Comparison of ENCODE assay signal across 1 cellular context in the genomic region with DNA sequence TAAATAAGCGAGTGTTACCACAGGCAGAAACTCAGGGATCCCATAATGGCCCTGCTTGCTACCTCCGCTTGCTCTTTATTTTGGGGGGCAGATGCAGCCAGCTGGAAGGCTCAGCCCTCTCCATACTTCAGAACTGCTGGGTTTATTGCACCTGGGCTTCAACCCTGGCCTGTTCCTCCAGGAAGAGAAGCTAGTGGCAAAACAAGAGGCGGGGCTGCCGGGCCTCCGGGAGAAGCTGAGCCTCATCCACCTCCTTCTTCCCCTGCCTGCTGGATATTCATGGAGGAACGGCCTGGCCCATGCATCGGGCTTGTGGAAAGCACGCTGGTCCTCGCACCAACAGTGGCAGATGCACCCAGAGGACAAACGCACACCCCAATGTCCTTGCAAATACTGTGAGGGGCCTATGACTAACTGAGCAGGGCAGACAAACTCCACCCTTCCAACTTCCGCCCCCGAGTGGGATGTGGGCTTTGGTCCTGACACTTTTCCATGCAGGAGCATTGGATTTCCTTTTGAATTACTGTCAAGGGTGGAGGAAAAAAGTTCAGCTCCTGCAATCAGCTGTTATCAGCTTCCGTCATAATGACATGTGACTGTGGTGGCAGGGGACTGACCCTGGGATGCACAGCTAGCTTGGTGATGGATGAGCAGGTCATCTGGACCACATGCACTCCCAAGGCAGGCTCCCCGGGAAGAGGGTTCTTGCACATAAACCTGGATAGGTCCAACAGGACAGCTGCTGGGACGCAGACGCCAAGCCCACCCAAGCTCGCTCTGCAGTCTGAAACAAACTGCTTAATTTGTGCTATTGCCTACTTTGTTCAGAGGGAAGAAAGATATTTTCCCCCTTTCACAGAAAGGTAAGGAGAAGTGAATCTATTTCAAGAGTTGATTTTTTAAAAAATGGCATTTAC.
TF ChIP-seq lines count a peak whose summit lies in the region.

No MANE protein-coding gene starts in this region.

TF ChIP-seq in K562, 482 proteins besides CTCF, POLR2A, EP300 and RAD21:
- TF ChIP-seq SRSF7 (optimal IDR thresholded peaks at IDR 0.05; ENCODE audit: low read depth, low read length) = no peak
- TF ChIP-seq, protein P1, sequence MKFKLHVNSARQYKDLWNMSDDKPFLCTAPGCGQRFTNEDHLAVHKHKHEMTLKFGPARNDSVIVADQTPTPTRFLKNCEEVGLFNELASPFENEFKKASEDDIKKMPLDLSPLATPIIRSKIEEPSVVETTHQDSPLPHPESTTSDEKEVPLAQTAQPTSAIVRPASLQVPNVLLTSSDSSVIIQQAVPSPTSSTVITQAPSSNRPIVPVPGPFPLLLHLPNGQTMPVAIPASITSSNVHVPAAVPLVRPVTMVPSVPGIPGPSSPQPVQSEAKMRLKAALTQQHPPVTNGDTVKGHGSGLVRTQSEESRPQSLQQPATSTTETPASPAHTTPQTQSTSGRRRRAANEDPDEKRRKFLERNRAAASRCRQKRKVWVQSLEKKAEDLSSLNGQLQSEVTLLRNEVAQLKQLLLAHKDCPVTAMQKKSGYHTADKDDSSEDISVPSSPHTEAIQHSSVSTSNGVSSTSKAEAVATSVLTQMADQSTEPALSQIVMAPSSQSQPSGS (CRISPR knock-in tag; IDR thresholded peaks at IDR 0.05) = no peak
- TF ChIP-seq, protein P2, sequence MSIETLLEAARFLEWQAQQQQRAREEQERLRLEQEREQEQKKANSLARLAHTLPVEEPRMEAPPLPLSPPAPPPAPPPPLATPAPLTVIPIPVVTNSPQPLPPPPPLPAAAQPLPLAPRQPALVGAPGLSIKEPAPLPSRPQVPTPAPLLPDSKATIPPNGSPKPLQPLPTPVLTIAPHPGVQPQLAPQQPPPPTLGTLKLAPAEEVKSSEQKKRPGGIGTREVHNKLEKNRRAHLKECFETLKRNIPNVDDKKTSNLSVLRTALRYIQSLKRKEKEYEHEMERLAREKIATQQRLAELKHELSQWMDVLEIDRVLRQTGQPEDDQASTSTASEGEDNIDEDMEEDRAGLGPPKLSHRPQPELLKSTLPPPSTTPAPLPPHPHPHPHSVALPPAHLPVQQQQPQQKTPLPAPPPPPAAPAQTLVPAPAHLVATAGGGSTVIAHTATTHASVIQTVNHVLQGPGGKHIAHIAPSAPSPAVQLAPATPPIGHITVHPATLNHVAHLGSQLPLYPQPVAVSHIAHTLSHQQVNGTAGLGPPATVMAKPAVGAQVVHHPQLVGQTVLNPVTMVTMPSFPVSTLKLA (conservative IDR thresholded peaks at IDR 0.05) = no peak
- TF ChIP-seq, protein P3, sequence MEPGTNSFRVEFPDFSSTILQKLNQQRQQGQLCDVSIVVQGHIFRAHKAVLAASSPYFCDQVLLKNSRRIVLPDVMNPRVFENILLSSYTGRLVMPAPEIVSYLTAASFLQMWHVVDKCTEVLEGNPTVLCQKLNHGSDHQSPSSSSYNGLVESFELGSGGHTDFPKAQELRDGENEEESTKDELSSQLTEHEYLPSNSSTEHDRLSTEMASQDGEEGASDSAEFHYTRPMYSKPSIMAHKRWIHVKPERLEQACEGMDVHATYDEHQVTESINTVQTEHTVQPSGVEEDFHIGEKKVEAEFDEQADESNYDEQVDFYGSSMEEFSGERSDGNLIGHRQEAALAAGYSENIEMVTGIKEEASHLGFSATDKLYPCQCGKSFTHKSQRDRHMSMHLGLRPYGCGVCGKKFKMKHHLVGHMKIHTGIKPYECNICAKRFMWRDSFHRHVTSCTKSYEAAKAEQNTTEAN (CRISPR knock-in tag; IDR thresholded peaks at IDR 0.05) = no peak
- TF ChIP-seq, protein P4, sequence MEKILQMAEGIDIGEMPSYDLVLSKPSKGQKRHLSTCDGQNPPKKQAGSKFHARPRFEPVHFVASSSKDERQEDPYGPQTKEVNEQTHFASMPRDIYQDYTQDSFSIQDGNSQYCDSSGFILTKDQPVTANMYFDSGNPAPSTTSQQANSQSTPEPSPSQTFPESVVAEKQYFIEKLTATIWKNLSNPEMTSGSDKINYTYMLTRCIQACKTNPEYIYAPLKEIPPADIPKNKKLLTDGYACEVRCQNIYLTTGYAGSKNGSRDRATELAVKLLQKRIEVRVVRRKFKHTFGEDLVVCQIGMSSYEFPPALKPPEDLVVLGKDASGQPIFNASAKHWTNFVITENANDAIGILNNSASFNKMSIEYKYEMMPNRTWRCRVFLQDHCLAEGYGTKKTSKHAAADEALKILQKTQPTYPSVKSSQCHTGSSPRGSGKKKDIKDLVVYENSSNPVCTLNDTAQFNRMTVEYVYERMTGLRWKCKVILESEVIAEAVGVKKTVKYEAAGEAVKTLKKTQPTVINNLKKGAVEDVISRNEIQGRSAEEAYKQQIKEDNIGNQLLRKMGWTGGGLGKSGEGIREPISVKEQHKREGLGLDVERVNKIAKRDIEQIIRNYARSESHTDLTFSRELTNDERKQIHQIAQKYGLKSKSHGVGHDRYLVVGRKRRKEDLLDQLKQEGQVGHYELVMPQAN (IDR thresholded peaks at IDR 0.05; ENCODE audit: borderline replicate concordance) = no peak
- TF ChIP-seq MYBL2 (IDR thresholded peaks at IDR 0.05; ENCODE audit: low read depth) = no peak
- no peak for TF ChIP-seq MYBL2 (CRISPR knock-in tag; IDR thresholded peaks at IDR 0.05; ENCODE audit: borderline replicate concordance)
- TF ChIP-seq LCOR (CRISPR knock-in tag; IDR thresholded peaks at IDR 0.05) = no peak
- no peak for TF ChIP-seq ESRRB (CRISPR knock-in tag; IDR thresholded peaks at IDR 0.05; ENCODE audit: borderline replicate concordance)
- TF ChIP-seq KDM5B (IDR thresholded peaks at IDR 0.05; ENCODE audit: insufficient replicate concordance, low read depth, low read length) = no peak
- TF ChIP-seq, protein P5, sequence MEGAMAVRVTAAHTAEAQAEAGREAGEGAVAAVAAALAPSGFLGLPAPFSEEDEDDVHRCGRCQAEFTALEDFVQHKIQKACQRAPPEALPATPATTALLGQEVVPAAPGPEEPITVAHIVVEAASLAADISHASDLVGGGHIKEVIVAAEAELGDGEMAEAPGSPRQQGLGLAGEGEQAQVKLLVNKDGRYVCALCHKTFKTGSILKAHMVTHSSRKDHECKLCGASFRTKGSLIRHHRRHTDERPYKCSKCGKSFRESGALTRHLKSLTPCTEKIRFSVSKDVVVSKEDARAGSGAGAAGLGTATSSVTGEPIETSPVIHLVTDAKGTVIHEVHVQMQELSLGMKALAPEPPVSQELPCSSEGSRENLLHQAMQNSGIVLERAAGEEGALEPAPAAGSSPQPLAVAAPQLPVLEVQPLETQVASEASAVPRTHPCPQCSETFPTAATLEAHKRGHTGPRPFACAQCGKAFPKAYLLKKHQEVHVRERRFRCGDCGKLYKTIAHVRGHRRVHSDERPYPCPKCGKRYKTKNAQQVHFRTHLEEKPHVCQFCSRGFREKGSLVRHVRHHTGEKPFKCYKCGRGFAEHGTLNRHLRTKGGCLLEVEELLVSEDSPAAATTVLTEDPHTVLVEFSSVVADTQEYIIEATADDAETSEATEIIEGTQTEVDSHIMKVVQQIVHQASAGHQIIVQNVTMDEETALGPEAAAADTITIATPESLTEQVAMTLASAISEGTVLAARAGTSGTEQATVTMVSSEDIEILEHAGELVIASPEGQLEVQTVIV (CRISPR knock-in tag; IDR thresholded peaks at IDR 0.05; ENCODE audit: borderline replicate concordance) = no peak
